Comparison of ENCODE assay signal across 17 cellular contexts in the genomic region with DNA sequence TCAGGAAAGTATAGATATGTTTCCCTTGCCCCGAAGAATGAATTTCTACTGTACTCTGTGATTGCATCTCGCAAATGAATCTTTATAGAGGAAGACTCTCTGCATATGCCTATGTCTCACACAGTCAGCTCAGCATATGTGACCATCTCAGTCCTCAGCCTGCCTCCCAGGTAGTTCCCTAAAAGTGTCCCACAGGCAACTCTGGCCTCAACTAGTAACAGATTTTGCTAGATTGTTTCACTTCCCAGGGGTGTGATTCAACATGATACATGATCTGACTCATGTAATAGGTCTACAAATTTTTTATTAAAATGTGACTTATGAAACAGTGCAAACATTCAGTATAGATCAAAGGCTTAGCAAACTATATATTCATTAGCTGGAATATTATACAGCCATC.
DNase-seq lines count a peak whose midpoint lies in the region; ATAC-seq, FAIRE-seq and TF ChIP-seq lines count a peak whose summit lies in the region.
"Had no signal": no experiment of that assay in that cellular context is flagged by ENCODE, and none has a peak within 500 bp of the region (broad histone marks: within the 10 kb centered on the region; RNA-seq: fewer than 3 reads in every experiment).

No MANE protein-coding gene starts in this region.

- DNase-seq in GM12891 (ENCODE audit: insufficient read length, low spot score), result no peak
- peak; percentile 44 for DNase-seq in NB4 (ENCODE audit: low read depth)
- peak; percentile 1 for DNase-seq in glomerular visceral epithelial cell (ENCODE audit: extremely low spot score)
- no peak for DNase-seq in NCI-H774 (lab: John Stamatoyannopoulos, UW)
- DNase-seq: activated effector memory CD4-positive, alpha-beta T cell treated with anti-CD3 and anti-CD28 coated beads, Interleukin-2, amount 50 U/mL, for 16 hours; amygdala; Calu3; foreskin melanocyte; NCI-H146; stomach had no signal

- TF ChIP-seq CTCF in NB4 (IDR thresholded peaks at IDR 0.05; ENCODE audit: low read depth, low read length), result no peak

- no peak for FAIRE-seq in GM12891 (lab: Jason Lieb, UNC)

- ATAC-seq in GM21381 (IDR thresholded peaks at IDR 0.05; ENCODE audit: unreplicated experiment) (peak; percentile 39), GM19397 (IDR thresholded peaks at IDR 0.05; ENCODE audit: unreplicated experiment) (no peak), GM21529 (IDR thresholded peaks at IDR 0.05; ENCODE audit: unreplicated experiment) (no peak), HG02571 (IDR thresholded peaks at IDR 0.05; ENCODE audit: unreplicated experiment) (no peak)
- ATAC-seq: HCT116; natural killer cell treated with Interleukin-12 subunit alpha and Interleukin-12 subunit beta and Interleukin-15 and Interleukin-18, amount 100 ng/mL, for 72 hours had no signal

- TF ChIP-seq POLR2A in GM12891 (IDR thresholded peaks at IDR 0.05; ENCODE audit: low read depth, low read length) (no peak), NB4 (IDR thresholded peaks at IDR 0.05; ENCODE audit: extremely low read depth, insufficient read length) (no peak)

- H3K4me3 ChIP-seq in NB4 (ENCODE audit: low read depth, low read length), result no peak overlapping the region
- H3K4me3 ChIP-seq: prostate gland, stomach had no signal

TF ChIP-seq in GM12891, 5 proteins besides CTCF, POLR2A, EP300 and RAD21:
- no peak for TF ChIP-seq POU2F2 (IDR thresholded peaks at IDR 0.05; ENCODE audit: low read depth, low read length)
- TF ChIP-seq SPI1 (IDR thresholded peaks at IDR 0.05; ENCODE audit: low read depth, low read length), result peak; percentile 51; the same call in 1 of the 2 replicates

Comparison
In these comparisons a context has a peak if more than half of its experiments do, and no peak if none do; other contexts are left out.
1. DNase-seq: peak in NB4 (single experiment) and glomerular visceral epithelial cell (single experiment); none in GM12891 (single experiment) and NCI-H774 (single experiment).